In genomic region chr19:3184847-3185481, GRCh38 we compare ENCODE assay signal across 8 cellular contexts. TPM values are rescaled to one million over a fixed set of nuclear protein-coding genes. Genes with fewer than 3 reads are reported as not detected.
A peak's percentile ranks its signal among the peaks of the same experiment; 100 is the strongest.
DNase-seq lines count a peak whose midpoint lies in the region; ATAC-seq and TF ChIP-seq lines count a peak whose summit lies in the region.

No MANE protein-coding gene starts in this region.

- intact Hi-C loops in sigmoid colon (cut with DNase I): no loop called here

- H3K27ac ChIP-seq in right atrium auricular region (peak overlapping the region; percentile 87), sigmoid colon (peak overlapping the region; percentile 81 to 90 (median 84))

- H3K4me3 ChIP-seq in right atrium auricular region (peak overlapping the region; percentile 93 to 95), sigmoid colon (peak overlapping the region; percentile 81 to 99 (median 97))

- no peak for TF ChIP-seq POLR2A in sigmoid colon (IDR thresholded peaks at IDR 0.05)

- TF ChIP-seq CTCF in right atrium auricular region (IDR thresholded peaks at IDR 0.05) (no peak), sigmoid colon (IDR thresholded peaks at IDR 0.05) (no peak), GM13977 (IDR thresholded peaks at IDR 0.05; ENCODE audit: extremely low read depth, insufficient read depth, missing control alignments) (no peak)

- no peak for TF ChIP-seq EP300 in sigmoid colon (IDR thresholded peaks at IDR 0.05)

- ATAC-seq in GM19025 (IDR thresholded peaks at IDR 0.05; ENCODE audit: low read depth, unreplicated experiment) (peak; percentile 4), HG03558 (IDR thresholded peaks at IDR 0.05; ENCODE audit: extremely low read depth, unreplicated experiment) (peak; percentile 11)
- ATAC-seq in activated naive CD8-positive, alpha-beta T cell treated with anti-CD3 and anti-CD28 coated beads, Interleukin-2, amount 10 ng/mL, durations not matched to agents 7 days and 5 days (ENCODE audit: low read depth): peak; percentile 28

- H3K9me3 Mint-ChIP-seq in activated naive CD8-positive, alpha-beta T cell treated with anti-CD3 and anti-CD28 coated beads, Interleukin-2, amount 10 ng/mL, durations not matched to agents 7 days and 5 days: no peaks in the 10 kb centered on the region

- H3K9me3 ChIP-seq in right atrium auricular region (no peaks in the 10 kb centered on the region), sigmoid colon (no peaks in the 10 kb centered on the region)

- peaks cover 31% of the 10 kb centered on the region for H3K36me3 Mint-ChIP-seq in activated naive CD8-positive, alpha-beta T cell treated with anti-CD3 and anti-CD28 coated beads, Interleukin-2, amount 10 ng/mL, durations not matched to agents 7 days and 5 days

- H3K4me1 Mint-ChIP-seq in activated naive CD8-positive, alpha-beta T cell treated with anti-CD3 and anti-CD28 coated beads, Interleukin-2, amount 10 ng/mL, durations not matched to agents 7 days and 5 days: peaks cover 45% of the 10 kb centered on the region

- peak overlapping the region; percentile 93 for H3K27ac Mint-ChIP-seq in activated naive CD8-positive, alpha-beta T cell treated with anti-CD3 and anti-CD28 coated beads, Interleukin-2, amount 10 ng/mL, durations not matched to agents 7 days and 5 days

- peak overlapping the region; percentile 92 for H3K4me3 Mint-ChIP-seq in activated naive CD8-positive, alpha-beta T cell treated with anti-CD3 and anti-CD28 coated beads, Interleukin-2, amount 10 ng/mL, durations not matched to agents 7 days and 5 days

- H3K36me3 ChIP-seq in right atrium auricular region (no peaks in the 10 kb centered on the region), sigmoid colon (no peaks in the 10 kb centered on the region)

- 16 to 24% methylated on average over 14 of the region's 14 CpGs for WGBS in sigmoid colon, 2 donors

- POLR2A ChIA-PET in activated naive CD8-positive, alpha-beta T cell treated with anti-CD3 and anti-CD28 coated beads, Interleukin-2, amount 10 ng/mL, durations not matched to agents 7 days and 5 days (lab: Charles Lee): interaction anchor here (1.0 to 1.4 kb wide), 3 partner anchors 91 to 149 kb away, joined by 3 to 4 read pairs (median 3); no protein-coding TSS in a partner anchor

- H3K27me3 Mint-ChIP-seq in activated naive CD8-positive, alpha-beta T cell treated with anti-CD3 and anti-CD28 coated beads, Interleukin-2, amount 10 ng/mL, durations not matched to agents 7 days and 5 days: no peaks in the 10 kb centered on the region

- H3K27me3 ChIP-seq in right atrium auricular region (no peaks in the 10 kb centered on the region), sigmoid colon (no peaks in the 10 kb centered on the region)

- in situ Hi-C loops in GM13977 (cut with MboI; ENCODE audit: low pct_unique_long_range_greater_than_20kb, low sequenced_read_pairs, unreplicated experiment): no loop called here

- DNase-seq in AG08396 (ENCODE audit: low spot score): peak; percentile 66
- DNase-seq in RKO (ENCODE audit: low spot score): peak; percentile 79
- peak; percentile 73 for DNase-seq in activated naive CD8-positive, alpha-beta T cell treated with anti-CD3 and anti-CD28 coated beads, Interleukin-2, amount 10 ng/mL, durations not matched to agents 7 days and 5 days
- peak; percentile 71 for DNase-seq in right atrium auricular region (ENCODE audit: low spot score)
- peak; percentile 84 for DNase-seq in sigmoid colon
- no peak for DNase-seq in GM13977 (ENCODE audit: low spot score)

- H3K4me1 ChIP-seq in right atrium auricular region: peaks cover 0 to 31% of the 10 kb centered on the region in 2 donors
- H3K4me1 ChIP-seq in sigmoid colon: peaks cover 0 to 34% (median 25%) of the 10 kb centered on the region in 4 donors

RNA-seq across cellular contexts. Expression of gene NCLN, which starts 0.8 kb away (rescaled TPM):
- 10 to 100 TPM; 51.1 to 53.8 TPM for total RNA-seq in activated naive CD8-positive, alpha-beta T cell treated with anti-CD3 and anti-CD28 coated beads, Interleukin-2, amount 10 ng/mL, durations not matched to agents 7 days and 5 days
- total RNA-seq in right atrium auricular region: 10 to 100 TPM; 23.3 to 24.9 TPM
- 10 to 100 TPM; 12.2 to 23.5 (median 16.0) TPM for total RNA-seq in sigmoid colon
- 10 to 100 TPM; 15.0 to 94.7 (median 18.7) TPM for polyA plus RNA-seq in sigmoid colon

RNA-seq across cellular contexts. Expression of gene S1PR4, which starts 6.4 kb away (rescaled TPM):
- total RNA-seq in activated naive CD8-positive, alpha-beta T cell treated with anti-CD3 and anti-CD28 coated beads, Interleukin-2, amount 10 ng/mL, durations not matched to agents 7 days and 5 days: 100 to 1,000 TPM; 133 to 134 TPM
- under 1 TPM; 0.48 to 0.94 TPM for total RNA-seq in right atrium auricular region
- total RNA-seq in sigmoid colon: 1 to 10 TPM in 1 of 4 donors, under 1 TPM in 2, not detected in 1; 0.33 to 1.9 (median 0.36) TPM
- 10 to 100 TPM in 1 of 3 donors, under 1 TPM in 1, not detected in 1; 0.60 to 24.4 TPM for polyA plus RNA-seq in sigmoid colon

RNA-seq across cellular contexts. Expression of gene CELF5, which starts 39.5 kb away (rescaled TPM):
- under 1 TPM in 1 of 2 experiments, not detected in 1; 0.14 TPM for total RNA-seq in activated naive CD8-positive, alpha-beta T cell treated with anti-CD3 and anti-CD28 coated beads, Interleukin-2, amount 10 ng/mL, durations not matched to agents 7 days and 5 days
- total RNA-seq in right atrium auricular region: under 1 TPM in 1 of 2 donors, not detected in 1; 0.08 TPM
- total RNA-seq in sigmoid colon: 1 to 10 TPM in 2 of 4 donors, under 1 TPM in 2; 0.33 to 1.1 (median 0.72) TPM
- under 1 TPM in 2 of 3 donors, not detected in 1; under 0.01 to 0.38 TPM for polyA plus RNA-seq in sigmoid colon

RNA-seq across cellular contexts. Expression of gene GNA15, which starts 49.1 kb away (rescaled TPM):
- 10 to 100 TPM; 17.9 to 19.5 TPM for total RNA-seq in activated naive CD8-positive, alpha-beta T cell treated with anti-CD3 and anti-CD28 coated beads, Interleukin-2, amount 10 ng/mL, durations not matched to agents 7 days and 5 days
- 1 to 10 TPM in 1 of 2 donors, under 1 TPM in 1; 0.74 to 3.0 TPM for total RNA-seq in right atrium auricular region
- 1 to 10 TPM in 3 of 4 donors, under 1 TPM in 1; 0.55 to 6.0 (median 4.4) TPM for total RNA-seq in sigmoid colon
- 1 to 10 TPM; 4.2 to 5.6 (median 5.1) TPM for polyA plus RNA-seq in sigmoid colon

Comparison
In these comparisons a context has a peak if more than half of its experiments do, and no peak if none do; other contexts are left out.
1. RNA of gene S1PR4, which starts 6.4 kb away (total RNA-seq): 133 to 134 TPM in activated naive CD8-positive, alpha-beta T cell treated with anti-CD3 and anti-CD28 coated beads, Interleukin-2, amount 10 ng/mL, durations not matched to agents 7 days and 5 days; 0.48 to 0.94 TPM in right atrium auricular region and 0.33 to 1.9 TPM in sigmoid colon; every median in the first group is over 10 times any median in the second.
2. Peak in every context shown above with its lines, with median percentiles within 50 percentile points of each other: ATAC-seq.